Comparison of ENCODE assay signal across 13 cellular contexts in the genomic region with DNA sequence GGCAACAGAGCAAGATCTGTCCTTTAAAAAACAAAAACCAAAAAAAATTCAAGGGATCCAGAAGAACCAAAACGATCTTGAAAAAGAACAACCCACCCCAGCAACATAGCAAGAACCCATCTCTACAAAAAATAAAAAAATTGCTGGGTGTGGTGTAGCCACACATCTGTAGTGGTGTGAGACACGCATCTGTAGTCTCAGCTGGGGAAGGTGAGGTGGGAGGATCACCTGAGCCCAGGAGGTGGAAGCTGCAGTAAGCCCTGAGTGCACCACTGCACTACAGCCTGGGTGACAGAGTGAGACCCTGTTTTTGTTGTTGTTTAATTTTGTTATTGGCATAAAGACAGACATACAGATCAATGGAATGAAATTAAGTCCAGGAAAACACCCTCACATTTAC.
"Had no signal": no experiment of that assay in that cellular context is flagged by ENCODE, and none has a peak within 500 bp of the region (broad histone marks: within the 10 kb centered on the region; RNA-seq: fewer than 3 reads in every experiment).

No MANE protein-coding gene starts in this region.

- H3K9me3 Mint-ChIP-seq: T-helper 1 cell treated with Interleukin-12 subunit alpha and Interleukin-12 subunit beta and Interleukin-4 antibody, amounts not matched to agents 30 μg/mL and 1 μg/mL, for 36 hours; type B pancreatic cell had no signal

- ATAC-seq: activated naive CD4-positive, alpha-beta T cell treated with anti-CD3 and anti-CD28 coated beads, Interleukin-2, amount 50 U/mL, for 72 hours; gastroesophageal sphincter; heart right ventricle; left colon; lower lobe of right lung; WTC11 had no signal

- H3K4me1 ChIP-seq: gastroesophageal sphincter, lower lobe of right lung had no signal

- H3K27me3 Mint-ChIP-seq: stimulated activated naive B cell treated with anti-CD40 and anti-IgM and Interleukin-4, amounts not matched to agents 10 μg/mL and 1 μg/mL and 100 μg/mL, for 72 hours; type B pancreatic cell had no signal

- H3K27me3 ChIP-seq: gastroesophageal sphincter, heart right ventricle had no signal

- H3K9me3 ChIP-seq: gastroesophageal sphincter, SK-N-SH had no signal

- H3K36me3 ChIP-seq: gastroesophageal sphincter, lower lobe of right lung had no signal

- H3K4me3 ChIP-seq: gastroesophageal sphincter, heart right ventricle, lower lobe of right lung had no signal

- DNase-seq: activated CD4-positive, alpha-beta T cell treated with anti-CD3 and anti-CD28 coated beads for 48 hours; activated CD8-positive, alpha-beta memory T cell treated with anti-CD3 and anti-CD28 coated beads for 24 hours; heart right ventricle; left colon; lower lobe of right lung; midbrain; SK-N-SH; stimulated activated naive B cell treated with anti-CD40 and anti-IgM and Interleukin-4, amounts not matched to agents 10 μg/mL and 1 μg/mL and 100 μg/mL, for 72 hours had no signal

- H3K4me3 Mint-ChIP-seq: stimulated activated naive B cell treated with anti-CD40 and anti-IgM and Interleukin-4, amounts not matched to agents 10 μg/mL and 1 μg/mL and 100 μg/mL, for 72 hours; T-helper 1 cell treated with Interleukin-12 subunit alpha and Interleukin-12 subunit beta and Interleukin-4 antibody, amounts not matched to agents 30 μg/mL and 1 μg/mL, for 36 hours; type B pancreatic cell; WTC11 had no signal

- H3K27ac Mint-ChIP-seq: stimulated activated naive B cell treated with anti-CD40 and anti-IgM and Interleukin-4, amounts not matched to agents 10 μg/mL and 1 μg/mL and 100 μg/mL, for 72 hours; T-helper 1 cell treated with Interleukin-12 subunit alpha and Interleukin-12 subunit beta and Interleukin-4 antibody, amounts not matched to agents 30 μg/mL and 1 μg/mL, for 36 hours; type B pancreatic cell had no signal

- H3K27ac ChIP-seq: gastroesophageal sphincter, heart right ventricle, lower lobe of right lung had no signal
